8 cellular contexts compared by ENCODE assay signal in genomic region chr5:91383027-91383955, GRCh38. TPM values are rescaled to one million over a fixed set of nuclear protein-coding genes. Genes with fewer than 3 reads are reported as not detected.
DNase-seq lines count a peak whose midpoint lies in the region; ATAC-seq and TF ChIP-seq lines count a peak whose summit lies in the region.

TSS of gene ARRDC3 (minus strand) at chr5:91383317. CDS start at chr5:91383092, 225 bp downstream.

- H3K27me3 ChIP-seq in osteoblast (ENCODE audit: insufficient read depth, low read length) (no peaks in the 10 kb centered on the region), testis (no peaks in the 10 kb centered on the region)

- peak within 1 kb of the TSS; percentile 93 for H2AFZ ChIP-seq in osteoblast (ENCODE audit: low read length)

- ATAC-seq in HG02610 (IDR thresholded peaks at IDR 0.05; ENCODE audit: unreplicated experiment): peak; percentile 52

- peak within 1 kb of the TSS; percentile 100 for H3K27ac ChIP-seq in osteoblast (ENCODE audit: low read depth, low read length)
- H3K27ac ChIP-seq in testis: peak within 1 kb of the TSS; percentile 99 to 100

- H3K4me3 Mint-ChIP-seq in activated naive CD8-positive, alpha-beta T cell: peak within 1 kb of the TSS; percentile 100

- H3K36me3 ChIP-seq in osteoblast (ENCODE audit: insufficient read depth, low read length) (peaks cover 6% of the 10 kb centered on the region), testis (ENCODE audit: low read depth, missing control alignments) (no peaks in the 10 kb centered on the region)

- peaks cover 17% of the 10 kb centered on the region for H3K4me1 ChIP-seq in osteoblast (ENCODE audit: insufficient read depth, low read length)
- H3K4me1 ChIP-seq in testis: peaks cover 10% of the 10 kb centered on the region

- TF ChIP-seq CTCF in GM10266 (IDR thresholded peaks at IDR 0.05; ENCODE audit: control insufficient read depth, insufficient read depth, low read depth, missing control alignments) (no peak), osteoblast (IDR thresholded peaks at IDR 0.05; ENCODE audit: extremely low read depth, low read depth, low read length) (no peak), testis (IDR thresholded peaks at IDR 0.05) (no peak)

- DNase-seq in GM10266 (ENCODE audit: extremely low spot score): peak; percentile 86
- DNase-seq in NCI-H1092 (lab: John Stamatoyannopoulos, UW): peak; percentile 91
- DNase-seq in SKM-1 treated with dmso at 0.1 percent for 144 hours (lab: John Stamatoyannopoulos, UW; ENCODE audit: unreplicated experiment): peak; percentile 96
- peak; percentile 99 for DNase-seq in glomerular visceral epithelial cell (ENCODE audit: extremely low spot score)
- peak; percentile 95 for DNase-seq in osteoblast (ENCODE audit: insufficient read length, low spot score, missing footprints)
- DNase-seq in testis: peak; percentile 98

- peaks cover 45% of the 10 kb centered on the region for H3K79me2 ChIP-seq in osteoblast (ENCODE audit: insufficient read depth, low read length)

- peak within 1 kb of the TSS; percentile 98 for H3K27ac Mint-ChIP-seq in activated naive CD8-positive, alpha-beta T cell

- peak within 1 kb of the TSS; percentile 79 for H3K4me3 ChIP-seq in osteoblast (ENCODE audit: insufficient read depth, low read length)
- H3K4me3 ChIP-seq in testis: peak within 1 kb of the TSS; percentile 75 to 90

- H3K9me3 ChIP-seq in osteoblast (ENCODE audit: low read depth, low read length) (no peaks in the 10 kb centered on the region), testis (no peaks in the 10 kb centered on the region)

- H3K36me3 Mint-ChIP-seq in activated naive CD8-positive, alpha-beta T cell: peaks cover 1% of the 10 kb centered on the region

- H3K4me1 Mint-ChIP-seq in activated naive CD8-positive, alpha-beta T cell (ENCODE audit: low read depth): peaks cover 25% of the 10 kb centered on the region

- H3K4me2 ChIP-seq in osteoblast (ENCODE audit: insufficient read depth, low read length): peak within 1 kb of the TSS; percentile 94

- WGBS in testis, 2 donors: 0 to 1% methylated on average over 21 to 49 of the region's 49 CpGs

- no peaks in the 10 kb centered on the region for H4K20me1 ChIP-seq in osteoblast (ENCODE audit: insufficient read depth, low read length)

- TF ChIP-seq POLR2A in testis (IDR thresholded peaks at IDR 0.05): peak; percentile 94

- H3K27me3 Mint-ChIP-seq in activated naive CD8-positive, alpha-beta T cell: no peaks in the 10 kb centered on the region

- intact Hi-C loops in testis (cut with DNase I; ENCODE audit: low total_unique reads): loop anchor here (2.0 kb wide), 1 partner anchor 280 kb away; no protein-coding TSS in a partner anchor

- H3K9me3 Mint-ChIP-seq in activated naive CD8-positive, alpha-beta T cell (ENCODE audit: low read depth): no peaks in the 10 kb centered on the region

RNA-seq across cellular contexts. Expression of gene ARRDC3, which starts in this region (rescaled TPM):
- 93.1 and 101 TPM in 2 replicates for total RNA-seq in osteoblast
- 10 to 100 TPM; 47.6 to 53.4 TPM for total RNA-seq in testis
- 30.5 TPM for polyA plus RNA-seq in testis (ENCODE audit: insufficient read depth, low read depth, low replicate concordance)

Comparison
In these comparisons a context has a peak if more than half of its experiments do, and no peak if none do; other contexts are left out.
1. Peak in every context shown above with its lines: DNase-seq, ATAC-seq, H3K4me3 ChIP-seq and H3K27ac ChIP-seq.